In the genomic region with DNA sequence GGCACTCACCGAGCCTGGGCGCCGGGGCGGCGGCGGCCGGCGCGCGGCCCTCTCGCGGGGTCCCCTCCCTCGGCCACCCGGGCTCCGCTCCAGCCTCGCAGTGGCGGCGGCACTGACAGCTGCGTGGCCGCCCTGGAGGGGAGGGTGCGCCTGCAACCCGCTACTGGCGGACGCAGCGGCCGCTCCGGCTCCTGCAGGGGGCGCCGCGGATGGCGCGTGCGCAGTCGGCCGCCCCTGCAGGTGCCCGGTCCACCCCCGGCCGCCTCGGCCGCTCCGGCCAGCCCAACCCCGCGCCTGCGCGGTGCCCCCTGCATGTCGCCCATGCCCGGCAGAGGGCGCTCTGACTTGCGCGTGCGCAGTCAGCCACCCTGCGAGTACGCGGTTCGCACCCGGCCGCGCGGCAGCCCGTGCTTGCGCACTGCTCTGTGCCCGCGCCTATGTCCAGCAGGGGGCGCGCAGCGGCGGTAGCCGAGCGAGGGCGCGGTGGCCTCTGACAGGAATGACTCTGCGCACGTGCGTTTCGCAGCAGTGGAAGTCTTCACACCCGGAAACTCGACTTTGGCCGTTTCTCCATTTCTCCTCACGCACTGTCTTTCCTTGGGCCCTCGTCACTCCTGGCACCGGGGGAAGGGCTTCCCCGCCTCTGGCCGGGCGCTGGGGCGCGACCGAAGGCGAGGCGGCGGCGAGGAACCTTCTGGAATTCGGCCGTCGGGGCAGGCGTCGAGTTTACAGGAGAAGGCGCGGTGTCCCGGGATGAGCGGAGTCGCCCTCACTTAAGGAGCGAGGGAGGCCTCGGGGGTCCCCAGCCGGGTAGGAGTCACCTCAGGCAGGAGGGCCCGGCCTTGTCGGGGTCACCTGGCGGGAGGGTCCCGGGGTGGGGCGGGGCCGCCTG, we compare ENCODE assay signal across 1 cellular context.
TF ChIP-seq lines count a peak whose summit lies in the region.

A gene (minus strand): TSS at position 165 of the 892 bp plus-strand sequence. CDS start 14,262 bp downstream, outside the sequence.

TF ChIP-seq in HepG2, 621 proteins besides CTCF, POLR2A, EP300 and RAD21 (continued from another document and continues in another):
- TF ChIP-seq, protein P1, sequence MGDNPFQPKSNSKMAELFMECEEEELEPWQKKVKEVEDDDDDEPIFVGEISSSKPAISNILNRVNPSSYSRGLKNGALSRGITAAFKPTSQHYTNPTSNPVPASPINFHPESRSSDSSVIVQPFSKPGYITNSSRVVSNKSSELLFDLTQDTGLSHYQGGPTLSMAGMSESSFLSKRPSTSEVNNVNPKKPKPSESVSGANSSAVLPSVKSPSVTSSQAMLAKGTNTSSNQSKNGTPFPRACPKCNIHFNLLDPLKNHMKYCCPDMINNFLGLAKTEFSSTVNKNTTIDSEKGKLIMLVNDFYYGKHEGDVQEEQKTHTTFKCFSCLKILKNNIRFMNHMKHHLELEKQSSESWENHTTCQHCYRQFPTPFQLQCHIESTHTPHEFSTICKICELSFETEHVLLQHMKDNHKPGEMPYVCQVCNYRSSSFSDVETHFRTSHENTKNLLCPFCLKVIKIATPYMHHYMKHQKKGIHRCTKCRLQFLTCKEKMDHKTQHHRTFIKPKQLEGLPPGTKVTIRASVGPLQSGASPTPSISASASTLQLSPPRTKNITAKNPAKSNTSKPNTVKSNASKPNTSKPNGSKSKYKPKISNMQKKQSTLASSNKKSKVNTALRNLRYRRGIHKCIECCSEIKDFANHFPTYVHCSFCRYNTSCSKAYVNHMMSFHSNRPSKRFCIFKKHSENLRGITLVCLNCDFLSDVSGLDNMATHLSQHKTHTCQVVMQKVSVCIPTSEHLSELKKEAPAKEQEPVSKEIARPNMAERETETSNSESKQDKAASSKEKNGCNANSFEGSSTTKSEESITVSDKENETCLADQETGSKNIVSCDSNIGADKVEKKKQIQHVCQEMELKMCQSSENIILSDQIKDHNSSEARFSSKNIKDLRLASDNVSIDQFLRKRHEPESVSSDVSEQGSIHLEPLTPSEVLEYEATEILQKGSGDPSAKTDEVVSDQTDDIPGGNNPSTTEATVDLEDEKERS (CRISPR knock-in tag; IDR thresholded peaks at IDR 0.05) = peak; percentile 92
- TF ChIP-seq REXO4 (CRISPR knock-in tag; IDR thresholded peaks at IDR 0.05; ENCODE audit: borderline replicate concordance) = 0 out of 2 replicates have a peak, but pooled peaks have one; percentile 73
- TF ChIP-seq ZFP90 (CRISPR knock-in tag; IDR thresholded peaks at IDR 0.05; ENCODE audit: borderline replicate concordance) = peak; percentile 95
- TF ChIP-seq, protein P2, sequence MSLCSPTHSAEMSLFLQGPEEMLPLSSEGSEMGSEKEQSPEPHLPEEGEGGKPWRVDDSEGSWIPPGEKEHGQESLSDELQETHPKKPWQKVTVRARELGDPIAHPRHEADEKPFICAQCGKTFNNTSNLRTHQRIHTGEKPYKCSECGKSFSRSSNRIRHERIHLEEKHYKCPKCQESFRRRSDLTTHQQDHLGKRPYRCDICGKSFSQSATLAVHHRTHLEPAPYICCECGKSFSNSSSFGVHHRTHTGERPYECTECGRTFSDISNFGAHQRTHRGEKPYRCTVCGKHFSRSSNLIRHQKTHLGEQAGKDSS (CRISPR knock-in tag; IDR thresholded peaks at IDR 0.05; ENCODE audit: borderline replicate concordance, low read depth) = peak; percentile 97
- TF ChIP-seq ZNF530 (CRISPR knock-in tag; IDR thresholded peaks at IDR 0.05; ENCODE audit: low read depth) = no peak
- TF ChIP-seq EEA1 (CRISPR knock-in tag; IDR thresholded peaks at IDR 0.05; ENCODE audit: borderline replicate concordance) = peak; percentile 77; the same call in 1 of the 2 replicates
- no peak for TF ChIP-seq ZNF496 (CRISPR knock-in tag; IDR thresholded peaks at IDR 0.05; ENCODE audit: insufficient replicate concordance)
- TF ChIP-seq, protein P3, sequence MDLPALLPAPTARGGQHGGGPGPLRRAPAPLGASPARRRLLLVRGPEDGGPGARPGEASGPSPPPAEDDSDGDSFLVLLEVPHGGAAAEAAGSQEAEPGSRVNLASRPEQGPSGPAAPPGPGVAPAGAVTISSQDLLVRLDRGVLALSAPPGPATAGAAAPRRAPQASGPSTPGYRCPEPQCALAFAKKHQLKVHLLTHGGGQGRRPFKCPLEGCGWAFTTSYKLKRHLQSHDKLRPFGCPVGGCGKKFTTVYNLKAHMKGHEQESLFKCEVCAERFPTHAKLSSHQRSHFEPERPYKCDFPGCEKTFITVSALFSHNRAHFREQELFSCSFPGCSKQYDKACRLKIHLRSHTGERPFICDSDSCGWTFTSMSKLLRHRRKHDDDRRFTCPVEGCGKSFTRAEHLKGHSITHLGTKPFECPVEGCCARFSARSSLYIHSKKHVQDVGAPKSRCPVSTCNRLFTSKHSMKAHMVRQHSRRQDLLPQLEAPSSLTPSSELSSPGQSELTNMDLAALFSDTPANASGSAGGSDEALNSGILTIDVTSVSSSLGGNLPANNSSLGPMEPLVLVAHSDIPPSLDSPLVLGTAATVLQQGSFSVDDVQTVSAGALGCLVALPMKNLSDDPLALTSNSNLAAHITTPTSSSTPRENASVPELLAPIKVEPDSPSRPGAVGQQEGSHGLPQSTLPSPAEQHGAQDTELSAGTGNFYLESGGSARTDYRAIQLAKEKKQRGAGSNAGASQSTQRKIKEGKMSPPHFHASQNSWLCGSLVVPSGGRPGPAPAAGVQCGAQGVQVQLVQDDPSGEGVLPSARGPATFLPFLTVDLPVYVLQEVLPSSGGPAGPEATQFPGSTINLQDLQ (CRISPR knock-in tag; IDR thresholded peaks at IDR 0.05) = peak; percentile 94; the same call in 1 of the 2 replicates
- peak; percentile 98 for TF ChIP-seq TMF1 (CRISPR knock-in tag; IDR thresholded peaks at IDR 0.05; ENCODE audit: low read depth)
- no peak for TF ChIP-seq U2AF1 (optimal IDR thresholded peaks at IDR 0.05; ENCODE audit: low read depth, low read length)
- peak; percentile 70 for TF ChIP-seq ZNF143 (CRISPR knock-in tag; IDR thresholded peaks at IDR 0.05)
- TF ChIP-seq GTF3A (CRISPR knock-in tag; conservative IDR thresholded peaks at IDR 0.05) = no peak
- no peak for TF ChIP-seq PCBP2 (optimal IDR thresholded peaks at IDR 0.05; ENCODE audit: low read depth, low read length, poor library complexity, severe bottlenecking)
- TF ChIP-seq ZNF205 (CRISPR knock-in tag; IDR thresholded peaks at IDR 0.05) = peak; percentile 87; the same call in 1 of the 2 replicates
- peak; percentile 96 for TF ChIP-seq ZNF589 (CRISPR knock-in tag; conservative IDR thresholded peaks at IDR 0.05)
- peak; percentile 69; the same call in 1 of the 2 replicates for TF ChIP-seq MYNN (CRISPR knock-in tag; IDR thresholded peaks at IDR 0.05; ENCODE audit: low read depth)
- TF ChIP-seq, protein P4, sequence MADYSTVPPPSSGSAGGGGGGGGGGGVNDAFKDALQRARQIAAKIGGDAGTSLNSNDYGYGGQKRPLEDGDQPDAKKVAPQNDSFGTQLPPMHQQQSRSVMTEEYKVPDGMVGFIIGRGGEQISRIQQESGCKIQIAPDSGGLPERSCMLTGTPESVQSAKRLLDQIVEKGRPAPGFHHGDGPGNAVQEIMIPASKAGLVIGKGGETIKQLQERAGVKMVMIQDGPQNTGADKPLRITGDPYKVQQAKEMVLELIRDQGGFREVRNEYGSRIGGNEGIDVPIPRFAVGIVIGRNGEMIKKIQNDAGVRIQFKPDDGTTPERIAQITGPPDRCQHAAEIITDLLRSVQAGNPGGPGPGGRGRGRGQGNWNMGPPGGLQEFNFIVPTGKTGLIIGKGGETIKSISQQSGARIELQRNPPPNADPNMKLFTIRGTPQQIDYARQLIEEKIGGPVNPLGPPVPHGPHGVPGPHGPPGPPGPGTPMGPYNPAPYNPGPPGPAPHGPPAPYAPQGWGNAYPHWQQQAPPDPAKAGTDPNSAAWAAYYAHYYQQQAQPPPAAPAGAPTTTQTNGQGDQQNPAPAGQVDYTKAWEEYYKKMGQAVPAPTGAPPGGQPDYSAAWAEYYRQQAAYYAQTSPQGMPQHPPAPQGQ (CRISPR knock-in tag; IDR thresholded peaks at IDR 0.05; ENCODE audit: borderline replicate concordance) = 0 out of 2 replicates have a peak, but pooled peaks have one; percentile 58
- no peak for TF ChIP-seq RARG (CRISPR knock-in tag; IDR thresholded peaks at IDR 0.05; ENCODE audit: low read depth)
- TF ChIP-seq ZBTB1 (CRISPR knock-in tag; IDR thresholded peaks at IDR 0.05; ENCODE audit: borderline replicate concordance) = no peak; the same call in 1 of the 2 replicates
- no peak for TF ChIP-seq NFE2L1 (CRISPR knock-in tag; IDR thresholded peaks at IDR 0.05; ENCODE audit: borderline replicate concordance)
- no peak for TF ChIP-seq SOX13 (IDR thresholded peaks at IDR 0.05)
- peak in 1 of 2 experiments; percentile 57; a peak in 1 of 4 replicates for TF ChIP-seq SOX13 (CRISPR knock-in tag; conservative IDR thresholded peaks at IDR 0.05 in 1 of 2, IDR thresholded peaks at IDR 0.05 in 1 of 2)
- TF ChIP-seq, protein P5, sequence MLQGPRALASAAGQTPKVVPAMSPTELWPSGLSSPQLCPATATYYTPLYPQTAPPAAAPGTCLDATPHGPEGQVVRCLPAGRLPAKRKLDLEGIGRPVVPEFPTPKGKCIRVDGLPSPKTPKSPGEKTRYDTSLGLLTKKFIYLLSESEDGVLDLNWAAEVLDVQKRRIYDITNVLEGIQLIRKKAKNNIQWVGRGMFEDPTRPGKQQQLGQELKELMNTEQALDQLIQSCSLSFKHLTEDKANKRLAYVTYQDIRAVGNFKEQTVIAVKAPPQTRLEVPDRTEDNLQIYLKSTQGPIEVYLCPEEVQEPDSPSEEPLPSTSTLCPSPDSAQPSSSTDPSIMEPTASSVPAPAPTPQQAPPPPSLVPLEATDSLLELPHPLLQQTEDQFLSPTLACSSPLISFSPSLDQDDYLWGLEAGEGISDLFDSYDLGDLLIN (CRISPR knock-in tag; IDR thresholded peaks at IDR 0.05; ENCODE audit: borderline replicate concordance) = peak; percentile 93; the same call in 1 of the 2 replicates
- TF ChIP-seq ZNF577 (CRISPR knock-in tag; IDR thresholded peaks at IDR 0.05; ENCODE audit: borderline replicate concordance, low read depth) = peak; percentile 94; the same call in 1 of the 2 replicates
- TF ChIP-seq IRX3 (CRISPR knock-in tag; IDR thresholded peaks at IDR 0.05; ENCODE audit: borderline replicate concordance, low read depth) = peak; percentile 96
- TF ChIP-seq ZNF766 (CRISPR knock-in tag; IDR thresholded peaks at IDR 0.05; ENCODE audit: borderline replicate concordance) = peak; percentile 99; the same call in 1 of the 2 replicates
- peak; percentile 98 for TF ChIP-seq ZSCAN21 (CRISPR knock-in tag; IDR thresholded peaks at IDR 0.05; ENCODE audit: borderline replicate concordance)
- no peak for TF ChIP-seq TAF15 (IDR thresholded peaks at IDR 0.05; ENCODE audit: low read depth, low read length, poor library complexity, severe bottlenecking)
- TF ChIP-seq, protein P6, sequence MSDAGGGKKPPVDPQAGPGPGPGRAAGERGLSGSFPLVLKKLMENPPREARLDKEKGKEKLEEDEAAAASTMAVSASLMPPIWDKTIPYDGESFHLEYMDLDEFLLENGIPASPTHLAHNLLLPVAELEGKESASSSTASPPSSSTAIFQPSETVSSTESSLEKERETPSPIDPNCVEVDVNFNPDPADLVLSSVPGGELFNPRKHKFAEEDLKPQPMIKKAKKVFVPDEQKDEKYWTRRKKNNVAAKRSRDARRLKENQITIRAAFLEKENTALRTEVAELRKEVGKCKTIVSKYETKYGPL (CRISPR knock-in tag; IDR thresholded peaks at IDR 0.05) = peak; percentile 90
- TF ChIP-seq SRSF1 (optimal IDR thresholded peaks at IDR 0.05; ENCODE audit: low read depth, low read length) = no peak
- peak; percentile 76 for TF ChIP-seq ZSCAN22 (CRISPR knock-in tag; IDR thresholded peaks at IDR 0.05)
- peak; percentile 69; the same call in 1 of the 2 replicates for TF ChIP-seq SMYD3 (CRISPR knock-in tag; IDR thresholded peaks at IDR 0.05)
- TF ChIP-seq ZNF317 (CRISPR knock-in tag; IDR thresholded peaks at IDR 0.05) = peak; percentile 92
- TF ChIP-seq ZNF460 (CRISPR knock-in tag; IDR thresholded peaks at IDR 0.05; ENCODE audit: borderline replicate concordance) = no peak; the same call in 1 of the 2 replicates
- no peak for TF ChIP-seq TBP (CRISPR knock-in tag; IDR thresholded peaks at IDR 0.05)
- peak; percentile 89 for TF ChIP-seq DR1 (CRISPR knock-in tag; IDR thresholded peaks at IDR 0.05)
- TF ChIP-seq ZSCAN12 (CRISPR knock-in tag; IDR thresholded peaks at IDR 0.05) = peak; percentile 86; the same call in 1 of the 2 replicates
- peak; percentile 84 for TF ChIP-seq EED (CRISPR knock-in tag; IDR thresholded peaks at IDR 0.05)
- peak; percentile 97 for TF ChIP-seq KLF15 (CRISPR knock-in tag; IDR thresholded peaks at IDR 0.05; ENCODE audit: borderline replicate concordance)
- TF ChIP-seq ZNF605 (CRISPR knock-in tag; IDR thresholded peaks at IDR 0.05) = peak; percentile 99
- TF ChIP-seq ZNF572 (CRISPR knock-in tag; IDR thresholded peaks at IDR 0.05) = no peak
- TF ChIP-seq JUND (CRISPR knock-in tag; IDR thresholded peaks at IDR 0.05) = peak; percentile 79; the same call in 1 of the 2 replicates
- TF ChIP-seq EZH2 (conservative IDR thresholded peaks at IDR 0.05; ENCODE audit: low read depth, low read length) = no peak
- TF ChIP-seq NONO (IDR thresholded peaks at IDR 0.05) = no peak
- peak; percentile 97 for TF ChIP-seq NONO (CRISPR knock-in tag; conservative IDR thresholded peaks at IDR 0.05)
- TF ChIP-seq ZNF367 (CRISPR knock-in tag; IDR thresholded peaks at IDR 0.05; ENCODE audit: borderline replicate concordance) = peak; percentile 87; the same call in 1 of the 2 replicates
- peak; percentile 86; the same call in 1 of the 2 replicates for TF ChIP-seq SMAD3 (CRISPR knock-in tag; IDR thresholded peaks at IDR 0.05)
- peak; percentile 63; the same call in 1 of the 2 replicates for TF ChIP-seq RARA (CRISPR knock-in tag; IDR thresholded peaks at IDR 0.05)
- TF ChIP-seq, protein P7, sequence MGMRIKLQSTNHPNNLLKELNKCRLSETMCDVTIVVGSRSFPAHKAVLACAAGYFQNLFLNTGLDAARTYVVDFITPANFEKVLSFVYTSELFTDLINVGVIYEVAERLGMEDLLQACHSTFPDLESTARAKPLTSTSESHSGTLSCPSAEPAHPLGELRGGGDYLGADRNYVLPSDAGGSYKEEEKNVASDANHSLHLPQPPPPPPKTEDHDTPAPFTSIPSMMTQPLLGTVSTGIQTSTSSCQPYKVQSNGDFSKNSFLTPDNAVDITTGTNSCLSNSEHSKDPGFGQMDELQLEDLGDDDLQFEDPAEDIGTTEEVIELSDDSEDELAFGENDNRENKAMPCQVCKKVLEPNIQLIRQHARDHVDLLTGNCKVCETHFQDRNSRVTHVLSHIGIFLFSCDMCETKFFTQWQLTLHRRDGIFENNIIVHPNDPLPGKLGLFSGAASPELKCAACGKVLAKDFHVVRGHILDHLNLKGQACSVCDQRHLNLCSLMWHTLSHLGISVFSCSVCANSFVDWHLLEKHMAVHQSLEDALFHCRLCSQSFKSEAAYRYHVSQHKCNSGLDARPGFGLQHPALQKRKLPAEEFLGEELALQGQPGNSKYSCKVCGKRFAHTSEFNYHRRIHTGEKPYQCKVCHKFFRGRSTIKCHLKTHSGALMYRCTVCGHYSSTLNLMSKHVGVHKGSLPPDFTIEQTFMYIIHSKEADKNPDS (CRISPR knock-in tag; IDR thresholded peaks at IDR 0.05) = no peak
- TF ChIP-seq ZFP36 (IDR thresholded peaks at IDR 0.05; ENCODE audit: borderline replicate concordance, low read depth, low read length, partially characterized antibody) = no peak
- peak; percentile 98 for TF ChIP-seq KLF6 (CRISPR knock-in tag; IDR thresholded peaks at IDR 0.05)
